2 cellular contexts compared by ENCODE assay signal in genomic region chr11:46680815-46681214, GRCh38.
TF ChIP-seq lines count a peak whose summit lies in the region.

No MANE protein-coding gene starts in this region.

TF ChIP-seq in IMR-90, 13 proteins besides CTCF, POLR2A, EP300 and RAD21:
- TF ChIP-seq RCOR1 (IDR thresholded peaks at IDR 0.05; ENCODE audit: insufficient replicate concordance, low read length) (no peak), FOS (IDR thresholded peaks at IDR 0.05; ENCODE audit: low read depth, low read length) (no peak), RFX5 (IDR thresholded peaks at IDR 0.05; ENCODE audit: low read depth, low read length) (no peak), MXI1 (IDR thresholded peaks at IDR 0.05; ENCODE audit: borderline replicate concordance, low read depth, low read length) (no peak), CEBPB (IDR thresholded peaks at IDR 0.05; ENCODE audit: low read depth, low read length) (no peak), MAFK (IDR thresholded peaks at IDR 0.05; ENCODE audit: low read depth, low read length) (no peak), MAZ (IDR thresholded peaks at IDR 0.05; ENCODE audit: borderline replicate concordance, low read depth, low read length) (no peak), USF2 (IDR thresholded peaks at IDR 0.05; ENCODE audit: low read depth, low read length) (no peak), ELK1 (IDR thresholded peaks at IDR 0.05; ENCODE audit: borderline replicate concordance, low read depth, low read length) (no peak), BHLHE40 (IDR thresholded peaks at IDR 0.05; ENCODE audit: low read depth, low read length) (no peak), SMC3 (IDR thresholded peaks at IDR 0.05; ENCODE audit: low read depth, low read length) (no peak), NFE2L2 (IDR thresholded peaks at IDR 0.05; ENCODE audit: low read depth, low read length) (no peak)

TF ChIP-seq in H1, 55 proteins besides CTCF, POLR2A, EP300 and RAD21:
- TF ChIP-seq, protein P1, sequence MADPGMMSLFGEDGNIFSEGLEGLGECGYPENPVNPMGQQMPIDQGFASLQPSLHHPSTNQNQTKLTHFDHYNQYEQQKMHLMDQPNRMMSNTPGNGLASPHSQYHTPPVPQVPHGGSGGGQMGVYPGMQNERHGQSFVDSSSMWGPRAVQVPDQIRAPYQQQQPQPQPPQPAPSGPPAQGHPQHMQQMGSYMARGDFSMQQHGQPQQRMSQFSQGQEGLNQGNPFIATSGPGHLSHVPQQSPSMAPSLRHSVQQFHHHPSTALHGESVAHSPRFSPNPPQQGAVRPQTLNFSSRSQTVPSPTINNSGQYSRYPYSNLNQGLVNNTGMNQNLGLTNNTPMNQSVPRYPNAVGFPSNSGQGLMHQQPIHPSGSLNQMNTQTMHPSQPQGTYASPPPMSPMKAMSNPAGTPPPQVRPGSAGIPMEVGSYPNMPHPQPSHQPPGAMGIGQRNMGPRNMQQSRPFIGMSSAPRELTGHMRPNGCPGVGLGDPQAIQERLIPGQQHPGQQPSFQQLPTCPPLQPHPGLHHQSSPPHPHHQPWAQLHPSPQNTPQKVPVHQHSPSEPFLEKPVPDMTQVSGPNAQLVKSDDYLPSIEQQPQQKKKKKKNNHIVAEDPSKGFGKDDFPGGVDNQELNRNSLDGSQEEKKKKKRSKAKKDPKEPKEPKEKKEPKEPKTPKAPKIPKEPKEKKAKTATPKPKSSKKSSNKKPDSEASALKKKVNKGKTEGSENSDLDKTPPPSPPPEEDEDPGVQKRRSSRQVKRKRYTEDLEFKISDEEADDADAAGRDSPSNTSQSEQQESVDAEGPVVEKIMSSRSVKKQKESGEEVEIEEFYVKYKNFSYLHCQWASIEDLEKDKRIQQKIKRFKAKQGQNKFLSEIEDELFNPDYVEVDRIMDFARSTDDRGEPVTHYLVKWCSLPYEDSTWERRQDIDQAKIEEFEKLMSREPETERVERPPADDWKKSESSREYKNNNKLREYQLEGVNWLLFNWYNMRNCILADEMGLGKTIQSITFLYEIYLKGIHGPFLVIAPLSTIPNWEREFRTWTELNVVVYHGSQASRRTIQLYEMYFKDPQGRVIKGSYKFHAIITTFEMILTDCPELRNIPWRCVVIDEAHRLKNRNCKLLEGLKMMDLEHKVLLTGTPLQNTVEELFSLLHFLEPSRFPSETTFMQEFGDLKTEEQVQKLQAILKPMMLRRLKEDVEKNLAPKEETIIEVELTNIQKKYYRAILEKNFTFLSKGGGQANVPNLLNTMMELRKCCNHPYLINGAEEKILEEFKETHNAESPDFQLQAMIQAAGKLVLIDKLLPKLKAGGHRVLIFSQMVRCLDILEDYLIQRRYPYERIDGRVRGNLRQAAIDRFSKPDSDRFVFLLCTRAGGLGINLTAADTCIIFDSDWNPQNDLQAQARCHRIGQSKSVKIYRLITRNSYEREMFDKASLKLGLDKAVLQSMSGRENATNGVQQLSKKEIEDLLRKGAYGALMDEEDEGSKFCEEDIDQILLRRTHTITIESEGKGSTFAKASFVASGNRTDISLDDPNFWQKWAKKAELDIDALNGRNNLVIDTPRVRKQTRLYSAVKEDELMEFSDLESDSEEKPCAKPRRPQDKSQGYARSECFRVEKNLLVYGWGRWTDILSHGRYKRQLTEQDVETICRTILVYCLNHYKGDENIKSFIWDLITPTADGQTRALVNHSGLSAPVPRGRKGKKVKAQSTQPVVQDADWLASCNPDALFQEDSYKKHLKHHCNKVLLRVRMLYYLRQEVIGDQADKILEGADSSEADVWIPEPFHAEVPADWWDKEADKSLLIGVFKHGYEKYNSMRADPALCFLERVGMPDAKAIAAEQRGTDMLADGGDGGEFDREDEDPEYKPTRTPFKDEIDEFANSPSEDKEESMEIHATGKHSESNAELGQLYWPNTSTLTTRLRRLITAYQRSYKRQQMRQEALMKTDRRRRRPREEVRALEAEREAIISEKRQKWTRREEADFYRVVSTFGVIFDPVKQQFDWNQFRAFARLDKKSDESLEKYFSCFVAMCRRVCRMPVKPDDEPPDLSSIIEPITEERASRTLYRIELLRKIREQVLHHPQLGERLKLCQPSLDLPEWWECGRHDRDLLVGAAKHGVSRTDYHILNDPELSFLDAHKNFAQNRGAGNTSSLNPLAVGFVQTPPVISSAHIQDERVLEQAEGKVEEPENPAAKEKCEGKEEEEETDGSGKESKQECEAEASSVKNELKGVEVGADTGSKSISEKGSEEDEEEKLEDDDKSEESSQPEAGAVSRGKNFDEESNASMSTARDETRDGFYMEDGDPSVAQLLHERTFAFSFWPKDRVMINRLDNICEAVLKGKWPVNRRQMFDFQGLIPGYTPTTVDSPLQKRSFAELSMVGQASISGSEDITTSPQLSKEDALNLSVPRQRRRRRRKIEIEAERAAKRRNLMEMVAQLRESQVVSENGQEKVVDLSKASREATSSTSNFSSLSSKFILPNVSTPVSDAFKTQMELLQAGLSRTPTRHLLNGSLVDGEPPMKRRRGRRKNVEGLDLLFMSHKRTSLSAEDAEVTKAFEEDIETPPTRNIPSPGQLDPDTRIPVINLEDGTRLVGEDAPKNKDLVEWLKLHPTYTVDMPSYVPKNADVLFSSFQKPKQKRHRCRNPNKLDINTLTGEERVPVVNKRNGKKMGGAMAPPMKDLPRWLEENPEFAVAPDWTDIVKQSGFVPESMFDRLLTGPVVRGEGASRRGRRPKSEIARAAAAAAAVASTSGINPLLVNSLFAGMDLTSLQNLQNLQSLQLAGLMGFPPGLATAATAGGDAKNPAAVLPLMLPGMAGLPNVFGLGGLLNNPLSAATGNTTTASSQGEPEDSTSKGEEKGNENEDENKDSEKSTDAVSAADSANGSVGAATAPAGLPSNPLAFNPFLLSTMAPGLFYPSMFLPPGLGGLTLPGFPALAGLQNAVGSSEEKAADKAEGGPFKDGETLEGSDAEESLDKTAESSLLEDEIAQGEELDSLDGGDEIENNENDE (IDR thresholded peaks at IDR 0.05; ENCODE audit: insufficient replicate concordance, low read length): no peak
- TF ChIP-seq GTF2F1 (IDR thresholded peaks at IDR 0.05; ENCODE audit: borderline replicate concordance, low read depth, low read length): no peak
- no peak for TF ChIP-seq KDM4A (IDR thresholded peaks at IDR 0.05; ENCODE audit: low read depth, low read length, severe bottlenecking)
- no peak for TF ChIP-seq BCL11A (IDR thresholded peaks at IDR 0.05; ENCODE audit: low read depth in 2 of 2, low read length in 2 of 2)
- no peak for TF ChIP-seq SAP30 (IDR thresholded peaks at IDR 0.05; ENCODE audit: insufficient read depth, insufficient replicate concordance, low read length)
